In the genomic region with DNA sequence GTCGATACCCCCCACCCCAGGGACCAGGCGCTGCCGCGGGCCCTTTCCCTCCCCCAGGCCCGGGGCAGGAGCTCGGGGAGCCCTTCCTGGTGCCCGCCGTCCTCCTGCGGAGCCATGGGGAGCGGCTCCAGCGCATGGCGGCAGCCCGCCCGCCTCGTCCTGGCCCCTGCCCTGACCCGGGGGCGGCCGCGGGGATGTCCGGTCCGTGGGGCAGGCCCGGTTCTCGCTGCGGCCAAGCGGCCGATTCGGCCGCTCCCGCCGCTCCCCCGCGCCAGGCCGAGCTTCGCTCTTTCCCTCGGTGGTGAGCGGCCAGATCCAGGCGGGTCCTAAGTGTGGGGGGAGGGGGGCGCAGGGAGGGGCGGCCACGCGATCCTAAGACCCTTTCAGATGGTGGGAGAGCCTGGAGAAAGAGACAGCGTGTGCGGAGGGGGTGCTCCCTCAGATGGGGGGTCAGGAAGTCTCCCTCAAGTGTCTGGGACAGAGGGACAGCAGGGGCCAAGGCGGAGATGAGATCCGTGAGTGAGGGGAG, we compare ENCODE assay signal across 8 cellular contexts. TPM values are rescaled to one million over a fixed set of nuclear protein-coding genes. Genes with fewer than 3 reads are reported as not detected.
DNase-seq lines count a peak whose midpoint lies in the region; TF ChIP-seq lines count a peak whose summit lies in the region.

No MANE protein-coding gene starts in this region.

- peaks cover 26% of the 10 kb centered on the region for H3K4me1 Mint-ChIP-seq in activated naive CD8-positive, alpha-beta T cell (ENCODE audit: low read depth)

- no peaks in the 10 kb centered on the region for H3F3A ChIP-seq in smooth muscle cell (ENCODE audit: low read depth)

- no peaks in the 10 kb centered on the region for H3K36me3 ChIP-seq in iPS DF 6.9 (ENCODE audit: control insufficient read depth, insufficient read depth, low read length)
- no peaks in the 10 kb centered on the region for H3K36me3 ChIP-seq in smooth muscle cell (ENCODE audit: low read depth)

- H3K4me3 ChIP-seq in iPS DF 6.9 (ENCODE audit: low read length) (peak overlapping the region; percentile 72; the same call in 1 of the 2 replicates), smooth muscle cell (peak overlapping the region; percentile 83)

- H3K36me3 Mint-ChIP-seq in activated naive CD8-positive, alpha-beta T cell = peaks cover 2% of the 10 kb centered on the region

- H3K27me3 Mint-ChIP-seq in activated naive CD8-positive, alpha-beta T cell = no peaks in the 10 kb centered on the region

- H3K9me3 Mint-ChIP-seq in activated naive CD8-positive, alpha-beta T cell (ENCODE audit: low read depth) = peaks cover 4% of the 10 kb centered on the region

- DNase-seq in DMS 273 (lab: John Stamatoyannopoulos, UW; ENCODE audit: unreplicated experiment) (peak; percentile 37), DMS 273 treated with DMSO at 0.1 percent for 48 hours (lab: John Stamatoyannopoulos, UW) (no peak), iPS DF 6.9 (ENCODE audit: low read depth, low spot score) (no peak), smooth muscle cell (lab: John Stamatoyannopoulos, UW; ENCODE audit: unreplicated experiment) (no peak), DMS114 treated with DMSO at 0.1 percent for 48 hours (lab: John Stamatoyannopoulos, UW; ENCODE audit: unreplicated experiment) (no peak), DMS153 (lab: John Stamatoyannopoulos, UW) (no peak), retina (no peak)

- H3K27me3 ChIP-seq in iPS DF 6.9 (ENCODE audit: control insufficient read depth, insufficient read depth, low read length) (peaks cover 3% of the 10 kb centered on the region; the same call in 1 of the 2 replicates), smooth muscle cell (ENCODE audit: low read depth) (no peaks in the 10 kb centered on the region)

- H3K79me2 ChIP-seq in smooth muscle cell (ENCODE audit: low read depth) = no peaks in the 10 kb centered on the region

- H3K9ac ChIP-seq in smooth muscle cell (ENCODE audit: low read depth) = peak overlapping the region; percentile 80

- peak overlapping the region; percentile 12 for H2AFZ ChIP-seq in smooth muscle cell (ENCODE audit: low read depth)

- no peak for TF ChIP-seq CTCF in smooth muscle cell (IDR thresholded peaks at IDR 0.05; ENCODE audit: borderline replicate concordance, insufficient read depth, poor library complexity, severe bottlenecking)

- H3K4me3 Mint-ChIP-seq in activated naive CD8-positive, alpha-beta T cell = peak overlapping the region; percentile 85

- no peak overlapping the region for H3K27ac ChIP-seq in iPS DF 6.9 (ENCODE audit: low read length)
- H3K27ac ChIP-seq in smooth muscle cell (ENCODE audit: low read depth) = no peak overlapping the region

- H3K4me1 ChIP-seq in iPS DF 6.9 (ENCODE audit: control insufficient read depth, insufficient read depth, low read length) (no peaks in the 10 kb centered on the region), smooth muscle cell (ENCODE audit: low read depth) (peaks cover 6% of the 10 kb centered on the region)

- H3K9me3 ChIP-seq in iPS DF 6.9 (ENCODE audit: control insufficient read depth, insufficient read depth, low read length) (no peaks in the 10 kb centered on the region), smooth muscle cell (replicated peaks; ENCODE audit: low read depth) (no peaks in the 10 kb centered on the region)

- H3K27ac Mint-ChIP-seq in activated naive CD8-positive, alpha-beta T cell = no peak overlapping the region

- no peaks in the 10 kb centered on the region for H4K20me1 ChIP-seq in smooth muscle cell (ENCODE audit: low read depth)

- no CpG with 5 or more reads among the region's 45 CpGs for WGBS in iPS DF 6.9 (ENCODE audit: insufficient coverage, insufficient read length)
- 2% methylated on average over 28 of the region's 45 CpGs for WGBS in smooth muscle cell (ENCODE audit: low lambda C conversion rate)

- H3K4me2 ChIP-seq in smooth muscle cell = peak overlapping the region; percentile 100

RNA-seq across cellular contexts. Expression of gene NEIL1, which starts 1.3 kb away (rescaled TPM):
- total RNA-seq in smooth muscle cell = 2.5 and 4.1 TPM in 2 replicates
- 15.1 and 20.3 TPM in 2 replicates for polyA plus RNA-seq in smooth muscle cell

RNA-seq across cellular contexts. Expression of gene COMMD4, which starts 12.2 kb away (rescaled TPM):
- 39.7 and 48.9 TPM in 2 replicates for total RNA-seq in smooth muscle cell
- 67.1 and 72.4 TPM in 2 replicates for polyA plus RNA-seq in smooth muscle cell

RNA-seq across cellular contexts. Expression of gene MAN2C1, which starts 20.3 kb away (rescaled TPM):
- 53.6 and 64.5 TPM in 2 replicates for total RNA-seq in smooth muscle cell
- polyA plus RNA-seq in smooth muscle cell = 70.7 and 80.4 TPM in 2 replicates
